In the genomic region with DNA sequence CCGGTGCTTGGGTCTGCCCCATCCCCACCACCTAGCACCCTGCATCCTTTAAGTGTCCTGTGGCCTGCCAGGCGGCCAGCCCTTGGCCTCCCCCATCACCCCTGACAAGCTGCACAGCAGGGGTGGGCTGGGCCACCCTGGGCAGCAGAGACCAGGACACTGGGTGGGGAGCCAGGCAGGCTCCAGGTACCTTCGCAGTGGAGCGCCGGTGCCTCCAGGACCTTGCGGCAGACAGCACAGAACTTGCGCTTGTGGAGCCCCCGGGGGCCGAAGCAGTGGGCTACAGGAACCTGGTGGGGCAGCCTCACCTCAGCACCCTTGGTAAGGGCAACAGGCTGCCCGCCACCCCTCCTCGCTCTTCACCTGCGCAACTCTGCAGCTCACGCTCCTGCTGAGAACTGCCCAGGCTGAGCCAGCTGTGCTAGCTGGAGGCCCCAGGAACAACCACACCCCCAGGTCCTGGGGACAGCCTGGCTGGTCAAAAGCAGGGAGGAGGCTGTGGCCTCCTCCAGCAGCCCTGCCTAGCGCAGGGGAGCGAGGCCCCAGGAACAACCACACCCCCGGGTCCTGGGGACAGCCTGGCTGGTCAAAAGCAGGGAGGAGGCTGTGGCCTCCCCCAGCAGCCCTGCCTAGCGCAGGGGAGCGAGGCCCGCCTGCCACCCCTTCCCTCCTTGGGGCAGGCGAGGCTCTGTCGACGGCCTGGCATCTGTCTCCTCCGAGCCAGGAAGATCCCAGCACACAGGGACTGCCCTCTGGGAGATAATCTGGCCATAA, we compare ENCODE assay signal across 23 cellular contexts. TPM values are rescaled to one million over a fixed set of nuclear protein-coding genes. Genes with fewer than 3 reads are reported as not detected.
"Had no signal": no experiment of that assay in that cellular context is flagged by ENCODE, and none has a peak within 500 bp of the region (broad histone marks: within the 10 kb centered on the region; RNA-seq: fewer than 3 reads in every experiment).

No MANE protein-coding gene starts in this region.

- H3K27ac ChIP-seq: adrenal gland, epithelial cell of prostate, hepatocyte, thyroid gland had no signal

- H3K27me3 ChIP-seq: adrenal gland, hepatocyte, thyroid gland had no signal

- FAIRE-seq: astrocyte, bronchial epithelial cell, TTC549 had no signal

- H3K4me3 ChIP-seq: adrenal gland, hepatocyte, lung, thyroid gland had no signal

- H3K4me3 Mint-ChIP-seq: activated CD4-positive, alpha-beta memory T cell treated with anti-CD3 and anti-CD28 coated beads for 36 hours; activated CD4-positive, alpha-beta T cell treated with anti-CD3 and anti-CD28 coated beads for 36 hours; activated T-helper 1 cell treated with anti-CD3 and anti-CD28 coated beads, Interleukin-12 subunit alpha, Interleukin-12 subunit beta, Interleukin-2, Interleukin-4 antibody, amounts not matched to agents 30 ng/mL and 10 ng/mL and 1 ng/mL, durations not matched to agents 14 hours and 24 hours and 36 hours; endodermal cell; mesothelial cell of epicardium; T-helper 2 cell treated with Interferon-gamma antibody and Interleukin-4, amounts not matched to agents 5 μg/mL and 100 μg/mL, for 36 hours had no signal

- H3K27me3 Mint-ChIP-seq: activated CD4-positive, alpha-beta memory T cell treated with anti-CD3 and anti-CD28 coated beads for 36 hours; activated CD4-positive, alpha-beta T cell treated with anti-CD3 and anti-CD28 coated beads for 36 hours had no signal

- H3K4me1 Mint-ChIP-seq: mesothelial cell of epicardium had no signal

- H2AFZ ChIP-seq: hepatocyte had no signal

- H3K36me3 ChIP-seq: thyroid gland had no signal

- DNase-seq: activated CD4-positive, alpha-beta memory T cell treated with anti-CD3 and anti-CD28 coated beads for 36 hours; activated CD4-positive, alpha-beta T cell treated with anti-CD3 and anti-CD28 coated beads for 36 hours; activated gamma-delta T cell treated with Interleukin-2 at 50 U/mL for 16 hours; activated T-cell treated with anti-CD3 and anti-CD28 coated beads for 4 hours; adrenal gland; endodermal cell; foreskin fibroblast; islet precursor cell; stimulated activated CD4-positive, alpha-beta T cell treated with anti-CD3 and anti-CD28 coated beads, Interleukin-12 subunit alpha, Interleukin-12 subunit beta, amount 100 ng/mL, for 4 hours; stimulated activated CD4-positive, alpha-beta T cell treated with anti-CD3 and anti-CD28 coated beads, Interleukin-1b, Interleukin-23, amount 100 ng/mL, for 48 hours; stimulated activated CD8-positive, alpha-beta memory T cell treated with anti-CD3 and anti-CD28 coated beads, Interleukin-4, amount 100 ng/mL, for 48 hours; stimulated activated naive CD4-positive, alpha-beta T cell treated with Interleukin-2 at 50 U/mL for 16 hours; thyroid gland had no signal

- ATAC-seq: activated CD4-positive, alpha-beta T cell treated with anti-CD3 and anti-CD28 coated beads for 36 hours; activated naive CD4-positive, alpha-beta T cell treated with anti-CD3 and anti-CD28 coated beads, Interleukin-2, amount 50 U/mL, for 72 hours had no signal

- H3K27ac Mint-ChIP-seq: activated CD4-positive, alpha-beta memory T cell treated with anti-CD3 and anti-CD28 coated beads for 36 hours; activated CD4-positive, alpha-beta T cell treated with anti-CD3 and anti-CD28 coated beads for 36 hours; activated naive CD4-positive, alpha-beta T cell treated with anti-CD3 and anti-CD28 coated beads, Interleukin-2, amount 50 U/mL, for 72 hours; activated T-helper 1 cell treated with anti-CD3 and anti-CD28 coated beads, Interleukin-12 subunit alpha, Interleukin-12 subunit beta, Interleukin-2, Interleukin-4 antibody, amounts not matched to agents 30 ng/mL and 10 ng/mL and 1 ng/mL, durations not matched to agents 14 hours and 24 hours and 36 hours; endodermal cell; mesothelial cell of epicardium; T-helper 2 cell treated with Interferon-gamma antibody and Interleukin-4, amounts not matched to agents 5 μg/mL and 100 μg/mL, for 36 hours had no signal

- H3K9me3 ChIP-seq: adrenal gland, thyroid gland had no signal

- H3K9me3 Mint-ChIP-seq: activated CD4-positive, alpha-beta memory T cell treated with anti-CD3 and anti-CD28 coated beads for 36 hours; activated naive CD4-positive, alpha-beta T cell treated with anti-CD3 and anti-CD28 coated beads, Interleukin-2, amount 50 U/mL, for 72 hours; activated T-helper 1 cell treated with anti-CD3 and anti-CD28 coated beads, Interleukin-12 subunit alpha, Interleukin-12 subunit beta, Interleukin-2, Interleukin-4 antibody, amounts not matched to agents 30 ng/mL and 10 ng/mL and 1 ng/mL, durations not matched to agents 14 hours and 24 hours and 36 hours; endodermal cell; mesothelial cell of epicardium; T-helper 2 cell treated with Interferon-gamma antibody and Interleukin-4, amounts not matched to agents 5 μg/mL and 100 μg/mL, for 36 hours had no signal

RNA-seq across cellular contexts. Expression of a gene that starts 24.4 kb away (rescaled TPM):
- total RNA-seq: activated CD4-positive, alpha-beta memory T cell treated with anti-CD3 and anti-CD28 coated beads for 36 hours; activated naive CD4-positive, alpha-beta T cell treated with anti-CD3 and anti-CD28 coated beads, Interleukin-2, amount 50 U/mL, for 72 hours had no signal
